Comparison of ENCODE assay signal across 8 cellular contexts in genomic region chr2:220422676-220423075, GRCh38.
"Had no signal": no experiment of that assay in that cellular context is flagged by ENCODE, and none has a peak within 500 bp of the region (broad histone marks: within the 10 kb centered on the region; RNA-seq: fewer than 3 reads in every experiment).

No MANE protein-coding gene starts in this region.

- DNase-seq: GDM1, GF-D8 had no signal

- H3K4me3 ChIP-seq: GM12878 had no signal

- FAIRE-seq: G401.6, GM12878, GM12891, GM12892, GM18507, GM19239 had no signal

- ATAC-seq: GM12878 had no signal
